In the genomic region with DNA sequence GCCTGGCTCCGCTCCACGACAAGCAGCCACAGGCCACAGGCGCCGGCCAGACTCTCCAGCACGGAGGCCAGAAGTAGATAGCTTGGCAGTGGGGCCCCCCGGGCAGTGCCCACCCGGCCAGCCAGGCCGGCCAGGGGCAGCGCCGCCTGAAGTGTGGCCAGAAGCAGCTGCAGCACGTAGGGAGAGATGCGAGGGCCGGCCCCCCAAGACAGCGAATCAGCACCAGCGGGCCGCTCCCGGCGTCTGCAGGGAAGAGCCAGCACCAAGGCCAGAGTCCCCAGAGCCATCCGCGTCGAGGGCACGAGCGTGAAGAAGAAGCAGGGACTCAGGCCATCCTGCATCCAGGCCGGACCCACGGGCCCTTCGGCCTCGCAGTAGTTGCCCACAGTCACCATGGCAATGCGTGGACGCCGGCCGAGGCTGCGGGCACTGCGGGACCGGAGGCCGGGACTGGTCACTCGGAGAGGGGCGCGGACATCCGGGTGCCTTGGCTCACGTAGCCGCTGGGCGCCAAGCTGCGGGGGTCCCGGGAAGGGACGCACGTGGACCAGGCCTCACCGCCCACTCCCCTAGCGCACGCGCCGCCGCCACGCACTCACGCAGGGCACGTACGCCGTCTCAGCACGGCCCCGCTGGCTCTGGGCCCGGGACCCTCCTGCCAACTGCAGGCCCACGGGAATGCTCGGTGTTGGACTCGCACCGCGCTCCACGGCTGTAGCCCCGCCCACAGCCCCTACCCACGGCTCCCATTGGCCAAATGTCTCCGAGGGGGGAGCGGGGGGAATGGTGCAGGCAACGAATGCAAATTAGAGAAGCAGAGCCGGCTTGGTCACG, we compare ENCODE assay signal across 1 cellular context.
TF ChIP-seq lines count a peak whose summit lies in the region.

A gene (minus strand): TSS at position 680 of the 834 bp plus-strand sequence. CDS start 285 bp downstream, at position 395.

TF ChIP-seq in HepG2, 621 proteins besides CTCF, POLR2A, EP300 and RAD21 (continued from another document and continues in another):
- TF ChIP-seq THYN1 (CRISPR knock-in tag; IDR thresholded peaks at IDR 0.05; ENCODE audit: borderline replicate concordance, low read depth) = peak; percentile 95
- TF ChIP-seq, protein P1, sequence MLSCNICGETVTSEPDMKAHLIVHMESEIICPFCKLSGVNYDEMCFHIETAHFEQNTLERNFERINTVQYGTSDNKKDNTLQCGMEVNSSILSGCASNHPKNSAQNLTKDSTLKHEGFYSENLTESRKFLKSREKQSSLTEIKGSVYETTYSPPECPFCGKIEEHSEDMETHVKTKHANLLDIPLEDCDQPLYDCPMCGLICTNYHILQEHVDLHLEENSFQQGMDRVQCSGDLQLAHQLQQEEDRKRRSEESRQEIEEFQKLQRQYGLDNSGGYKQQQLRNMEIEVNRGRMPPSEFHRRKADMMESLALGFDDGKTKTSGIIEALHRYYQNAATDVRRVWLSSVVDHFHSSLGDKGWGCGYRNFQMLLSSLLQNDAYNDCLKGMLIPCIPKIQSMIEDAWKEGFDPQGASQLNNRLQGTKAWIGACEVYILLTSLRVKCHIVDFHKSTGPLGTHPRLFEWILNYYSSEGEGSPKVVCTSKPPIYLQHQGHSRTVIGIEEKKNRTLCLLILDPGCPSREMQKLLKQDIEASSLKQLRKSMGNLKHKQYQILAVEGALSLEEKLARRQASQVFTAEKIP (CRISPR knock-in tag; IDR thresholded peaks at IDR 0.05; ENCODE audit: borderline replicate concordance) = no peak
- peak; percentile 85; the same call in 1 of the 2 replicates for TF ChIP-seq MED1 (CRISPR knock-in tag; IDR thresholded peaks at IDR 0.05)
- peak; percentile 98 for TF ChIP-seq SP4 (CRISPR knock-in tag; IDR thresholded peaks at IDR 0.05)
- TF ChIP-seq HOXA3 (CRISPR knock-in tag; IDR thresholded peaks at IDR 0.05) = peak; percentile 90
- peak; percentile 97 for TF ChIP-seq AGO1 (IDR thresholded peaks at IDR 0.05; ENCODE audit: low read depth, low read length, poor library complexity, severe bottlenecking)
- TF ChIP-seq, protein P2, sequence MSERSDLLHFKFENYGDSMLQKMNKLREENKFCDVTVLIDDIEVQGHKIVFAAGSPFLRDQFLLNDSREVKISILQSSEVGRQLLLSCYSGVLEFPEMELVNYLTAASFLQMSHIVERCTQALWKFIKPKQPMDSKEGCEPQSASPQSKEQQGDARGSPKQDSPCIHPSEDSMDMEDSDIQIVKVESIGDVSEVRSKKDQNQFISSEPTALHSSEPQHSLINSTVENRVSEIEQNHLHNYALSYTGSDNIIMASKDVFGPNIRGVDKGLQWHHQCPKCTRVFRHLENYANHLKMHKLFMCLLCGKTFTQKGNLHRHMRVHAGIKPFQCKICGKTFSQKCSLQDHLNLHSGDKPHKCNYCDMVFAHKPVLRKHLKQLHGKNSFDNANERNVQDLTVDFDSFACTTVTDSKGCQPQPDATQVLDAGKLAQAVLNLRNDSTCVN (CRISPR knock-in tag; IDR thresholded peaks at IDR 0.05; ENCODE audit: borderline replicate concordance) = peak; percentile 83
- peak; percentile 70 for TF ChIP-seq RFX3 (CRISPR knock-in tag; IDR thresholded peaks at IDR 0.05)
- TF ChIP-seq HCFC1 (IDR thresholded peaks at IDR 0.05; ENCODE audit: low read depth, low read length) = no peak; the same call in 1 of the 2 replicates
- no peak; the same call in 1 of the 2 replicates for TF ChIP-seq ZNF329 (CRISPR knock-in tag; IDR thresholded peaks at IDR 0.05; ENCODE audit: low read depth)
- TF ChIP-seq TARDBP (CRISPR knock-in tag; IDR thresholded peaks at IDR 0.05) = peak; percentile 95
- TF ChIP-seq SIX4 (CRISPR knock-in tag; IDR thresholded peaks at IDR 0.05) = peak; percentile 64; the same call in 1 of the 2 replicates
- peak; percentile 92 for TF ChIP-seq ZNF589 (CRISPR knock-in tag; conservative IDR thresholded peaks at IDR 0.05)
- TF ChIP-seq, protein P3, sequence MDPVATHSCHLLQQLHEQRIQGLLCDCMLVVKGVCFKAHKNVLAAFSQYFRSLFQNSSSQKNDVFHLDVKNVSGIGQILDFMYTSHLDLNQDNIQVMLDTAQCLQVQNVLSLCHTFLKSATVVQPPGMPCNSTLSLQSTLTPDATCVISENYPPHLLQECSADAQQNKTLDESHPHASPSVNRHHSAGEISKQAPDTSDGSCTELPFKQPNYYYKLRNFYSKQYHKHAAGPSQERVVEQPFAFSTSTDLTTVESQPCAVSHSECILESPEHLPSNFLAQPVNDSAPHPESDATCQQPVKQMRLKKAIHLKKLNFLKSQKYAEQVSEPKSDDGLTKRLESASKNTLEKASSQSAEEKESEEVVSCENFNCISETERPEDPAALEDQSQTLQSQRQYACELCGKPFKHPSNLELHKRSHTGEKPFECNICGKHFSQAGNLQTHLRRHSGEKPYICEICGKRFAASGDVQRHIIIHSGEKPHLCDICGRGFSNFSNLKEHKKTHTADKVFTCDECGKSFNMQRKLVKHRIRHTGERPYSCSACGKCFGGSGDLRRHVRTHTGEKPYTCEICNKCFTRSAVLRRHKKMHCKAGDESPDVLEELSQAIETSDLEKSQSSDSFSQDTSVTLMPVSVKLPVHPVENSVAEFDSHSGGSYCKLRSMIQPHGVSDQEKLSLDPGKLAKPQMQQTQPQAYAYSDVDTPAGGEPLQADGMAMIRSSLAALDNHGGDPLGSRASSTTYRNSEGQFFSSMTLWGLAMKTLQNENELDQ (CRISPR knock-in tag; IDR thresholded peaks at IDR 0.05; ENCODE audit: borderline replicate concordance) = no peak
- TF ChIP-seq ZNF333 (CRISPR knock-in tag; IDR thresholded peaks at IDR 0.05; ENCODE audit: borderline replicate concordance) = peak; percentile 95
- TF ChIP-seq, protein P4, sequence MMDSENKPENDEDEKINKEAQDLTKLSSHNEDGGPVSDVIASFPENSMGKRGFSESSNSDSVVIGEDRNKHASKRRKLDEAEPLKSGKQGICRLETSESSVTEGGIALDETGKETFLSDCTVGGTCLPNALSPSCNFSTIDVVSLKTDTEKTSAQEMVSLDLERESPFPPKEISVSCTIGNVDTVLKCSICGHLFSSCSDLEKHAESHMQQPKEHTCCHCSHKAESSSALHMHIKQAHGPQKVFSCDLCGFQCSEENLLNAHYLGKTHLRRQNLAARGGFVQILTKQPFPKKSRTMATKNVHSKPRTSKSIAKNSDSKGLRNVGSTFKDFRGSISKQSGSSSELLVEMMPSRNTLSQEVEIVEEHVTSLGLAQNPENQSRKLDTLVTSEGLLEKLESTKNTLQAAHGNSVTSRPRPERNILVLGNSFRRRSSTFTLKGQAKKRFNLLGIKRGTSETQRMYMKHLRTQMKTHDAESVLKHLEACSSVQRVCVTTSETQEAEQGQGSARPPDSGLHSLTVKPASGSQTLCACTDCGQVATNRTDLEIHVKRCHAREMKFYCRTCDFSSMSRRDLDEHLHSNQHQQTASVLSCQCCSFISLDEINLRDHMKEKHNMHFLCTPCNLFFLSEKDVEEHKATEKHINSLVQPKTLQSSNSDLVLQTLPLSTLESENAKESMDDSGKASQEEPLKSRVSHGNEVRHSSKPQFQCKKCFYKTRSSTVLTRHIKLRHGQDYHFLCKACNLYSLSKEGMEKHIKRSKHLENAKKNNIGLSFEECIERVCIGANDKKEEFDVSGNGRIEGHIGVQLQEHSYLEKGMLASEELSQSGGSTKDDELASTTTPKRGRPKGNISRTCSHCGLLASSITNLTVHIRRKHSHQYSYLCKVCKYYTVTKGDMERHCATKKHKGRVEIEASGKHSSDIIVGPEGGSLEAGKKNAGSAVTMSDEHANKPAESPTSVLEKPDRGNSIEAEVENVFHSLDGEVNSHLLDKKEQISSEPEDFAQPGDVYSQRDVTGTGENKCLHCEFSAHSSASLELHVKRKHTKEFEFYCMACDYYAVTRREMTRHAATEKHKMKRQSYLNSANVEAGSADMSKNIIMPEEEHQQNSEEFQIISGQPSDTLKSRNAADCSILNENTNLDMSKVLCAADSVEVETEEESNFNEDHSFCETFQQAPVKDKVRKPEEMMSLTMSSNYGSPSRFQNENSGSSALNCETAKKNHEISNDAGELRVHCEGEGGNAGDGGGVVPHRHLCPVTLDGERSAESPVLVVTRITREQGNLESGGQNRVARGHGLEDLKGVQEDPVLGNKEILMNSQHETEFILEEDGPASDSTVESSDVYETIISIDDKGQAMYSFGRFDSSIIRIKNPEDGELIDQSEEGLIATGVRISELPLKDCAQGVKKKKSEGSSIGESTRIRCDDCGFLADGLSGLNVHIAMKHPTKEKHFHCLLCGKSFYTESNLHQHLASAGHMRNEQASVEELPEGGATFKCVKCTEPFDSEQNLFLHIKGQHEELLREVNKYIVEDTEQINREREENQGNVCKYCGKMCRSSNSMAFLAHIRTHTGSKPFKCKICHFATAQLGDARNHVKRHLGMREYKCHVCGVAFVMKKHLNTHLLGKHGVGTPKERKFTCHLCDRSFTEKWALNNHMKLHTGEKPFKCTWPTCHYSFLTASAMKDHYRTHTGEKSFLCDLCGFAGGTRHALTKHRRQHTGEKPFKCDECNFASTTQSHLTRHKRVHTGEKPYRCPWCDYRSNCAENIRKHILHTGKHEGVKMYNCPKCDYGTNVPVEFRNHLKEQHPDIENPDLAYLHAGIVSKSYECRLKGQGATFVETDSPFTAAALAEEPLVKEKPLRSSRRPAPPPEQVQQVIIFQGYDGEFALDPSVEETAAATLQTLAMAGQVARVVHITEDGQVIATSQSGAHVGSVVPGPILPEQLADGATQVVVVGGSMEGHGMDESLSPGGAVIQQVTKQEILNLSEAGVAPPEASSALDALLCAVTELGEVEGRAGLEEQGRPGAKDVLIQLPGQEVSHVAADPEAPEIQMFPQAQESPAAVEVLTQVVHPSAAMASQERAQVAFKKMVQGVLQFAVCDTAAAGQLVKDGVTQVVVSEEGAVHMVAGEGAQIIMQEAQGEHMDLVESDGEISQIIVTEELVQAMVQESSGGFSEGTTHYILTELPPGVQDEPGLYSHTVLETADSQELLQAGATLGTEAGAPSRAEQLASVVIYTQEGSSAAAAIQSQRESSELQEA (CRISPR knock-in tag; IDR thresholded peaks at IDR 0.05; ENCODE audit: not compliant biosample characterization) = peak; percentile 98
- TF ChIP-seq, protein P5, sequence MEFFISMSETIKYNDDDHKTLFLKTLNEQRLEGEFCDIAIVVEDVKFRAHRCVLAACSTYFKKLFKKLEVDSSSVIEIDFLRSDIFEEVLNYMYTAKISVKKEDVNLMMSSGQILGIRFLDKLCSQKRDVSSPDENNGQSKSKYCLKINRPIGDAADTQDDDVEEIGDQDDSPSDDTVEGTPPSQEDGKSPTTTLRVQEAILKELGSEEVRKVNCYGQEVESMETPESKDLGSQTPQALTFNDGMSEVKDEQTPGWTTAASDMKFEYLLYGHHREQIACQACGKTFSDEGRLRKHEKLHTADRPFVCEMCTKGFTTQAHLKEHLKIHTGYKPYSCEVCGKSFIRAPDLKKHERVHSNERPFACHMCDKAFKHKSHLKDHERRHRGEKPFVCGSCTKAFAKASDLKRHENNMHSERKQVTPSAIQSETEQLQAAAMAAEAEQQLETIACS (CRISPR knock-in tag; IDR thresholded peaks at IDR 0.05) = peak; percentile 62
- TF ChIP-seq, protein P6, sequence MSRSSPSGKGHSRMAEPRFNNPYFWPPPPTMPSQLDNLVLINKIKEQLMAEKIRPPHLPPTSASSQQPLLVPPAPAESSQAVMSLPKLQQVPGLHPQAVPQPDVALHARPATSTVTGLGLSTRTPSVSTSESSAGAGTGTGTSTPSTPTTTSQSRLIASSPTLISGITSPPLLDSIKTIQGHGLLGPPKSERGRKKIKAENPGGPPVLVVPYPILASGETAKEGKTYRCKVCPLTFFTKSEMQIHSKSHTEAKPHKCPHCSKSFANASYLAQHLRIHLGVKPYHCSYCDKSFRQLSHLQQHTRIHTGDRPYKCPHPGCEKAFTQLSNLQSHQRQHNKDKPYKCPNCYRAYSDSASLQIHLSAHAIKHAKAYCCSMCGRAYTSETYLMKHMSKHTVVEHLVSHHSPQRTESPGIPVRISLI (CRISPR knock-in tag; IDR thresholded peaks at IDR 0.05; ENCODE audit: borderline replicate concordance) = peak; percentile 53; the same call in 1 of the 2 replicates
- TF ChIP-seq ARNT (IDR thresholded peaks at IDR 0.05) = no peak
- TF ChIP-seq, protein P7, sequence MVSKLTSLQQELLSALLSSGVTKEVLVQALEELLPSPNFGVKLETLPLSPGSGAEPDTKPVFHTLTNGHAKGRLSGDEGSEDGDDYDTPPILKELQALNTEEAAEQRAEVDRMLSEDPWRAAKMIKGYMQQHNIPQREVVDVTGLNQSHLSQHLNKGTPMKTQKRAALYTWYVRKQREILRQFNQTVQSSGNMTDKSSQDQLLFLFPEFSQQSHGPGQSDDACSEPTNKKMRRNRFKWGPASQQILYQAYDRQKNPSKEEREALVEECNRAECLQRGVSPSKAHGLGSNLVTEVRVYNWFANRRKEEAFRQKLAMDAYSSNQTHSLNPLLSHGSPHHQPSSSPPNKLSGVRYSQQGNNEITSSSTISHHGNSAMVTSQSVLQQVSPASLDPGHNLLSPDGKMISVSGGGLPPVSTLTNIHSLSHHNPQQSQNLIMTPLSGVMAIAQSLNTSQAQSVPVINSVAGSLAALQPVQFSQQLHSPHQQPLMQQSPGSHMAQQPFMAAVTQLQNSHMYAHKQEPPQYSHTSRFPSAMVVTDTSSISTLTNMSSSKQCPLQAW (CRISPR knock-in tag; IDR thresholded peaks at IDR 0.05) = peak; percentile 68; the same call in 1 of the 2 replicates
- peak; percentile 80 for TF ChIP-seq ZNF614 (CRISPR knock-in tag; IDR thresholded peaks at IDR 0.05; ENCODE audit: borderline replicate concordance)
- peak; percentile 46; the same call in 1 of the 2 replicates for TF ChIP-seq TBP (CRISPR knock-in tag; IDR thresholded peaks at IDR 0.05)
- TF ChIP-seq ZNF678 (CRISPR knock-in tag; IDR thresholded peaks at IDR 0.05) = peak; percentile 25; the same call in 1 of the 2 replicates
- peak; percentile 58; the same call in 1 of the 2 replicates for TF ChIP-seq NCOA2 (CRISPR knock-in tag; IDR thresholded peaks at IDR 0.05)
- TF ChIP-seq, protein P8, sequence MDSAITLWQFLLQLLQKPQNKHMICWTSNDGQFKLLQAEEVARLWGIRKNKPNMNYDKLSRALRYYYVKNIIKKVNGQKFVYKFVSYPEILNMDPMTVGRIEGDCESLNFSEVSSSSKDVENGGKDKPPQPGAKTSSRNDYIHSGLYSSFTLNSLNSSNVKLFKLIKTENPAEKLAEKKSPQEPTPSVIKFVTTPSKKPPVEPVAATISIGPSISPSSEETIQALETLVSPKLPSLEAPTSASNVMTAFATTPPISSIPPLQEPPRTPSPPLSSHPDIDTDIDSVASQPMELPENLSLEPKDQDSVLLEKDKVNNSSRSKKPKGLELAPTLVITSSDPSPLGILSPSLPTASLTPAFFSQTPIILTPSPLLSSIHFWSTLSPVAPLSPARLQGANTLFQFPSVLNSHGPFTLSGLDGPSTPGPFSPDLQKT (CRISPR knock-in tag; IDR thresholded peaks at IDR 0.05; ENCODE audit: borderline replicate concordance) = 0 out of 2 replicates have a peak, but pooled peaks have one; percentile 46
- peak; percentile 90 for TF ChIP-seq ZNF232 (CRISPR knock-in tag; IDR thresholded peaks at IDR 0.05; ENCODE audit: borderline replicate concordance)
- TF ChIP-seq ZNF510 (CRISPR knock-in tag; IDR thresholded peaks at IDR 0.05; ENCODE audit: low read depth) = peak; percentile 92; the same call in 1 of the 2 replicates
- TF ChIP-seq, protein P9, sequence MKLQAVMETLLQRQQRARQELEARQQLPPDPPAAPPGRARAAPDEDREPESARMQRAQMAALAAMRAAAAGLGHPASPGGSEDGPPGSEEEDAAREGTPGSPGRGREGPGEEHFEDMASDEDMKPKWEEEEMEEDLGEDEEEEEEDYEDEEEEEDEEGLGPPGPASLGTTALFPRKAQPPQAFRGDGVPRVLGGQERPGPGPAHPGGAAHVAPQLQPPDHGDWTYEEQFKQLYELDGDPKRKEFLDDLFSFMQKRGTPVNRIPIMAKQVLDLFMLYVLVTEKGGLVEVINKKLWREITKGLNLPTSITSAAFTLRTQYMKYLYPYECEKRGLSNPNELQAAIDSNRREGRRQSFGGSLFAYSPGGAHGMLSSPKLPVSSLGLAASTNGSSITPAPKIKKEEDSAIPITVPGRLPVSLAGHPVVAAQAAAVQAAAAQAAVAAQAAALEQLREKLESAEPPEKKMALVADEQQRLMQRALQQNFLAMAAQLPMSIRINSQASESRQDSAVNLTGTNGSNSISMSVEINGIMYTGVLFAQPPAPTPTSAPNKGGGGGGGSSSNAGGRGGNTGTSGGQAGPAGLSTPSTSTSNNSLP (IDR thresholded peaks at IDR 0.05; ENCODE audit: low read depth, low read length) = no peak
- TF ChIP-seq SUZ12 (IDR thresholded peaks at IDR 0.05; ENCODE audit: low read depth, low read length) = no peak
- TF ChIP-seq RAD51 (IDR thresholded peaks at IDR 0.05; ENCODE audit: borderline replicate concordance) = peak; percentile 95
